8 cellular contexts compared by ENCODE assay signal in the genomic region with DNA sequence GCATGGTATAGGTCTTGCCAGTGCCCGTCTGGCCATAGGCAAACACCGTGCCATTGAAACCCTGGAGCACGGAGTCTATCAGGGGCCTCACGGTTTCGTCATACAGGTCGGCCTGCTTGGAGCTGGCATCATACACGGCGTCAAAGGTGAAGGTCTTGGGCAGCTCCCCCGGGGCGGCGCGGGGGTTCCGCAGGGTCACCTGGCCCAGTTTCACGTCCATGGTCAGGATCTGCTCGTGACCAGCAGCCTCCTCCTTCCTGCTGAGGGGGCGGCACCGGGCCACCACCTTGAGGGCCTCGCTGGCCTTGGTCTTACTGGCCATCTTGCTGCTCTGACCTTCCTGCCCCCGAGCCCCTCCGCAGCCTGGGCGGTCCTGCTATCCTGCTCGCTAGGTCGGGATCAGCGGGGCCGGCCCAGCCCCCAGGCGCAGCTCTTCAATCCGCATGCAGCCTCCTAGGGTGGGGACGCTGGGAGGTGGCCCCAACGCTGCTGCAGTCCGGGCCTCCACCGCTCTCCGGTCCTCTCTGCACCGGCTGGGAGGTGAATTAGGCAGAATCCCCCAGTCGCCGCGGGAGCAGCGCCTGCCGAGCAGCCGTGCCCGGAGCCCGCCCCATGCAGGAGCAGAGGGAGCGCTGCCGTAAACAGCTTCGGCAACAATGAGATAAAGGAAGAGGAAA. TPM values are rescaled to one million over a fixed set of nuclear protein-coding genes. Genes with fewer than 3 reads are reported as not detected.
A peak's percentile ranks its signal among the peaks of the same experiment; 100 is the strongest.
DNase-seq lines count a peak whose midpoint lies in the region; ATAC-seq, FAIRE-seq and TF ChIP-seq lines count a peak whose summit lies in the region.

No MANE protein-coding gene starts in this region.

- H2AK5ac ChIP-seq in IMR-90 (ENCODE audit: low read depth, low read length): no peak overlapping the region; the same call in 1 of the 2 replicates

- peak overlapping the region; percentile 81 for H3K4me2 ChIP-seq in IMR-90 (ENCODE audit: low read depth, low read length)

- peak overlapping the region; percentile 58 for H3K27ac Mint-ChIP-seq in stimulated activated memory B cell treated with anti-CD40 and anti-IgM and Interleukin-4, amounts not matched to agents 10 μg/mL and 1 μg/mL and 100 μg/mL, for 72 hours

- H2AK9ac ChIP-seq in IMR-90 (replicated peaks; ENCODE audit: low read depth, low read length, poor library complexity): peak overlapping the region; percentile 97

- WGBS in IMR-90 (ENCODE audit: extremely low coverage in 2 of 2, insufficient read length in 1 of 2), 2 experiments: 8% methylated on average over 21 of the region's 44 CpGs; no CpG with 5 or more reads in 1 of the 2 experiments
- 7 to 17% methylated on average over 3 to 40 of the region's 44 CpGs for WGBS in body of pancreas, 2 donors

- TF ChIP-seq POLR2A in IMR-90 (IDR thresholded peaks at IDR 0.05; ENCODE audit: low read depth, low read length) (no peak), body of pancreas (IDR thresholded peaks at IDR 0.05) (no peak)

- no peaks in the 10 kb centered on the region for H3K27me3 Mint-ChIP-seq in stimulated activated memory B cell treated with anti-CD40 and anti-IgM and Interleukin-4, amounts not matched to agents 10 μg/mL and 1 μg/mL and 100 μg/mL, for 72 hours

- POLR2A ChIA-PET in IMR-90 (lab: Charles Lee; ENCODE audit: unreplicated experiment): no interaction called here

- peak overlapping the region; percentile 25; the same call in 1 of the 2 replicates for H3K14ac ChIP-seq in IMR-90 (replicated peaks; ENCODE audit: low read depth, low read length)

- peak; percentile 38 for DNase-seq in AG08396 (ENCODE audit: low spot score)
- no peak for DNase-seq in IMR-90
- DNase-seq in body of pancreas: peak in 2 of 4 donors; percentile 16 to 22
- no peak for DNase-seq in kidney epithelial cell (ENCODE audit: low read depth)
- DNase-seq in HUDEP-2 (lab: John Stamatoyannopoulos, UW; ENCODE audit: unreplicated experiment in 76 of 76): no peak
- DNase-seq in frontal cortex (ENCODE audit: low spot score in 2 of 2): no peak

- H3K9me3 ChIP-seq in IMR-90 (ENCODE audit: control insufficient read depth, insufficient read depth, low read length) (no peaks in the 10 kb centered on the region), body of pancreas (no peaks in the 10 kb centered on the region)

- intact Hi-C loops in IMR-90 (cut with micrococcal nuclease) (no loop called here), body of pancreas (cut with DNase I) (loop anchor here (10.0 kb wide), 1 partner anchor 163 kb away; no protein-coding TSS in a partner anchor)

- H3K27me3 ChIP-seq in IMR-90 (ENCODE audit: control insufficient read depth, insufficient read depth, low read length) (no peaks in the 10 kb centered on the region), body of pancreas (no peaks in the 10 kb centered on the region), kidney epithelial cell (ENCODE audit: control insufficient read depth, insufficient read depth, low read length) (no peaks in the 10 kb centered on the region)

- H2BK20ac ChIP-seq in IMR-90 (ENCODE audit: low read depth, low read length): no peak overlapping the region

- H3K27ac ChIP-seq in IMR-90 (ENCODE audit: insufficient read depth, low read length) (peak overlapping the region; percentile 19; the same call in 1 of the 2 replicates), body of pancreas (peak overlapping the region in 3 of 4 donors; percentile 36 to 52 (median 40))

- H3K9me3 Mint-ChIP-seq in stimulated activated memory B cell treated with anti-CD40 and anti-IgM and Interleukin-4, amounts not matched to agents 10 μg/mL and 1 μg/mL and 100 μg/mL, for 72 hours: no peaks in the 10 kb centered on the region

- H3K4me3 Mint-ChIP-seq in stimulated activated memory B cell treated with anti-CD40 and anti-IgM and Interleukin-4, amounts not matched to agents 10 μg/mL and 1 μg/mL and 100 μg/mL, for 72 hours: peak overlapping the region; percentile 86

- H3K18ac ChIP-seq in IMR-90 (ENCODE audit: low read depth, low read length): no peak overlapping the region

- in situ Hi-C loops in IMR-90 (cut with MboI; ENCODE audit: low sequenced_read_pairs): no loop called here

- peaks cover 16 to 51% of the 10 kb centered on the region in 2 experiments for H3K79me1 ChIP-seq in IMR-90 (ENCODE audit: low read depth in 1 of 2, low read length in 2 of 2)

- H2AFZ ChIP-seq in IMR-90 (replicated peaks; ENCODE audit: low read length, poor library complexity): peak overlapping the region; percentile 98

- H2BK5ac ChIP-seq in IMR-90 (ENCODE audit: low read depth, low read length, poor library complexity, severe bottlenecking): peak overlapping the region; percentile 2

- FAIRE-seq in frontal cortex (lab: Jason Lieb, UNC): no peak

- H3K23ac ChIP-seq in IMR-90 (ENCODE audit: low read depth, low read length): 0 out of 2 replicates have a peak overlapping the region, but pooled peaks have one; percentile 66

- peak overlapping the region; percentile 64 for H3K9ac ChIP-seq in IMR-90 (ENCODE audit: low read depth, low read length)

- H3K9me1 ChIP-seq in IMR-90 (ENCODE audit: insufficient read depth, low read length): peaks cover 9% of the 10 kb centered on the region; the same call in 1 of the 2 replicates

- H3K36me3 ChIP-seq in IMR-90 (ENCODE audit: control insufficient read depth, insufficient read depth, low read length) (peaks cover 4% of the 10 kb centered on the region; the same call in 1 of the 2 replicates), body of pancreas (replicated peaks in 1 of 2; ENCODE audit: insufficient read depth in 1 of 2, low read depth in 2 of 2) (no peaks in the 10 kb centered on the region), kidney epithelial cell (ENCODE audit: control insufficient read depth, insufficient read depth, low read length) (no peaks in the 10 kb centered on the region)

- no peak overlapping the region for H2BK120ac ChIP-seq in IMR-90 (ENCODE audit: low read depth, low read length)

- H3K4me1 ChIP-seq in IMR-90 (ENCODE audit: control insufficient read depth, insufficient read depth, low read length): peaks cover 30% of the 10 kb centered on the region
- peaks cover 13% of the 10 kb centered on the region for H3K4me1 ChIP-seq in body of pancreas

- H2BK15ac ChIP-seq in IMR-90 (ENCODE audit: low read depth, low read length): no peak overlapping the region

- no peak overlapping the region for H3K56ac ChIP-seq in IMR-90 (ENCODE audit: extremely low read depth, insufficient read depth, low read length)

- H4K20me1 ChIP-seq in IMR-90 (ENCODE audit: insufficient read depth, low read length): peaks cover 15% of the 10 kb centered on the region; the same call in 1 of the 2 replicates

- ATAC-seq in GM18868 (IDR thresholded peaks at IDR 0.05; ENCODE audit: unreplicated experiment) (peak; percentile 16), IMR-90 (ENCODE audit: low read depth) (peak; percentile 53), body of pancreas (peak; percentile 20)
- peak; percentile 51 for ATAC-seq in stimulated activated memory B cell treated with anti-CD40 and anti-IgM and Interleukin-4, amounts not matched to agents 10 μg/mL and 1 μg/mL and 100 μg/mL, for 72 hours

- TF ChIP-seq CTCF in IMR-90 (conservative IDR thresholded peaks at IDR 0.05; ENCODE audit: low read depth, low read length) (no peak), body of pancreas (IDR thresholded peaks at IDR 0.05) (no peak), kidney epithelial cell (IDR thresholded peaks at IDR 0.05; ENCODE audit: insufficient read depth, low read length, poor library complexity, severe bottlenecking) (no peak)

- dilution Hi-C loops in IMR-90 (cut with HindIII; ENCODE audit: low sequenced_read_pairs, unreplicated experiment): no loop called here

- no peak for TF ChIP-seq RAD21 in IMR-90 (IDR thresholded peaks at IDR 0.05; ENCODE audit: low read length)

- H3K4me3 ChIP-seq in IMR-90 (ENCODE audit: insufficient read depth, low read depth, low read length) (peak overlapping the region; percentile 84), body of pancreas (peak overlapping the region; percentile 38 to 79), kidney epithelial cell (ENCODE audit: low read depth, low read length) (peak overlapping the region; percentile 79)

- BruUV-seq in IMR-90 (replicated peaks; lab: Mats Ljungman, UMichigan): TSS peak; percentile 65

- peaks cover 22% of the 10 kb centered on the region for H3K4me1 Mint-ChIP-seq in stimulated activated memory B cell treated with anti-CD40 and anti-IgM and Interleukin-4, amounts not matched to agents 10 μg/mL and 1 μg/mL and 100 μg/mL, for 72 hours

- H4K91ac ChIP-seq in IMR-90 (ENCODE audit: insufficient read depth, low read depth, low read length): peak overlapping the region; percentile 18

- H3K36me3 Mint-ChIP-seq in stimulated activated memory B cell treated with anti-CD40 and anti-IgM and Interleukin-4, amounts not matched to agents 10 μg/mL and 1 μg/mL and 100 μg/mL, for 72 hours: no peaks in the 10 kb centered on the region

- H4K5ac ChIP-seq in IMR-90 (ENCODE audit: low read depth, low read length): no peak overlapping the region; the same call in 1 of the 2 replicates

- CTCF ChIA-PET in IMR-90 (lab: Yijun Ruan, JAX): no interaction called here

- peak overlapping the region; percentile 49 for H3K4ac ChIP-seq in IMR-90 (ENCODE audit: low read depth, low read length)

- H4K8ac ChIP-seq in IMR-90 (ENCODE audit: low read depth in 2 of 2, low read length in 2 of 2): peak overlapping the region; percentile 36 to 62; a peak in 2 of 4 replicates

TF ChIP-seq in IMR-90, 13 proteins besides CTCF, POLR2A, EP300 and RAD21 (continues in another document):
- TF ChIP-seq RFX5 (IDR thresholded peaks at IDR 0.05; ENCODE audit: low read depth, low read length): no peak
- TF ChIP-seq CHD1 (IDR thresholded peaks at IDR 0.05; ENCODE audit: low read depth, low read length): no peak
- no peak for TF ChIP-seq CEBPB (IDR thresholded peaks at IDR 0.05; ENCODE audit: low read depth, low read length)

RNA-seq across cellular contexts. Expression of a gene that starts 0.6 kb away (rescaled TPM):
- total RNA-seq in IMR-90 (2012; rRNA removed): 8.1 and 15.4 TPM in 2 replicates
- 8.3 and 9.4 TPM in 2 replicates for polyA plus RNA-seq in IMR-90 (2012; rRNA removed)
- 6.1 and 8.3 TPM in 2 replicates for polyA plus RNA-seq in IMR-90 (2012; cell fraction: cytosol; rRNA removed)
- 6.6 and 6.9 TPM in 2 replicates for polyA plus RNA-seq in IMR-90 (2012; cell fraction: nucleus; rRNA removed; ENCODE audit: low replicate concordance)
- total RNA-seq in body of pancreas: 1 to 10 TPM in 1 of 2 donors, under 1 TPM in 1; 0.99 to 3.1 TPM
- 58.3 and 75.9 TPM in 2 replicates for total RNA-seq in kidney epithelial cell
- total RNA-seq in frontal cortex: 86.8 TPM

RNA-seq across cellular contexts. Expression of a gene that starts 52.1 kb away (rescaled TPM):
- total RNA-seq in IMR-90 (2012; rRNA removed): 30.1 and 79.7 TPM in 2 replicates
- polyA plus RNA-seq in IMR-90 (2012; rRNA removed): 66.5 and 77.1 TPM in 2 replicates
- polyA plus RNA-seq in IMR-90 (2012; cell fraction: cytosol; rRNA removed): 45.2 and 71.7 TPM in 2 replicates
- 23.0 and 23.3 TPM in 2 replicates for polyA plus RNA-seq in IMR-90 (2012; cell fraction: nucleus; rRNA removed; ENCODE audit: low replicate concordance)
- 100 to 1,000 TPM in 1 of 2 donors, 10 to 100 TPM in 1; 41.5 to 115 TPM for total RNA-seq in body of pancreas
- 183 and 201 TPM in 2 replicates for total RNA-seq in kidney epithelial cell
- total RNA-seq in frontal cortex: 152 TPM
